28 cellular contexts compared by ENCODE assay signal in the genomic region with DNA sequence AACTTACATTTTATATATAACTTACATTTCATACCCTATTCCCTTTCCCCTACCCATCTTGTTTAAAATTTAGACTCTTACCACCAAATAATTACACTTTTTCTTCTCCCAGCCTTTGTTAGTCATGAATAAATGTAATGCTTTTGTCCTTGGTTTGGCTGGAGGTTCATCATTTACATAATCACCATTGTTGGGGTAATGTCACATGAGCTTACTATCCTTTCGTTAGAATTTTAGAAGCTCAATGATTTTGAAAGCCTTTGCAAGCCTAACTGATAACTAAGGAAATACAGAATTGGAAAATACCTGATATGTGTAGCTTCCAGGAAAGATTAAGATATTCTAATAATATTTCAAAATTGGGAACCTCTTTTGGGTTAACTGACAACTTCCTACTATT.
"Had no signal": no experiment of that assay in that cellular context is flagged by ENCODE, and none has a peak within 500 bp of the region (broad histone marks: within the 10 kb centered on the region; RNA-seq: fewer than 3 reads in every experiment).

No MANE protein-coding gene starts in this region.

- H3K27me3 Mint-ChIP-seq: activated CD4-positive, alpha-beta memory T cell treated with anti-CD3 and anti-CD28 coated beads for 36 hours; activated naive CD8-positive, alpha-beta T cell treated with anti-CD3 and anti-CD28 coated beads, Interleukin-2, amount 10 ng/mL, durations not matched to agents 7 days and 5 days; stimulated activated naive CD8-positive, alpha-beta T cell treated with anti-CD3 and anti-CD28 coated beads, Interleukin-15, Interleukin-2, amounts not matched to agents 100 ng/mL and 50 ng/mL, for 24 hours had no signal

- H3K36me3 ChIP-seq: right lobe of liver, suprapubic skin, transverse colon had no signal

- H3K36me3 Mint-ChIP-seq: activated CD4-positive, alpha-beta memory T cell treated with anti-CD3 and anti-CD28 coated beads for 36 hours; activated naive CD8-positive, alpha-beta T cell treated with anti-CD3 and anti-CD28 coated beads, Interleukin-2, amount 10 ng/mL, durations not matched to agents 7 days and 5 days had no signal

- H3K79me2 ChIP-seq: hepatocyte had no signal

- H3K4me1 Mint-ChIP-seq: activated naive CD8-positive, alpha-beta T cell treated with anti-CD3 and anti-CD28 coated beads, Interleukin-2, amount 10 ng/mL, durations not matched to agents 7 days and 5 days had no signal

- H3K4me3 ChIP-seq: coronary artery, hepatocyte, mucosa of descending colon, right lobe of liver, skin epidermis, suprapubic skin, transverse colon had no signal

- H3K4me3 Mint-ChIP-seq: activated CD4-positive, alpha-beta memory T cell treated with anti-CD3 and anti-CD28 coated beads for 36 hours; activated naive CD4-positive, alpha-beta T cell treated with anti-CD3 and anti-CD28 coated beads for 36 hours; activated naive CD8-positive, alpha-beta T cell treated with anti-CD3 and anti-CD28 coated beads, Interleukin-2, amount 10 ng/mL, durations not matched to agents 7 days and 5 days; activated T-cell treated with anti-CD3 and anti-CD28 coated beads, Interleukin-2, amount 50 U/mL, for 72 hours; nephron progenitor cell; stimulated activated naive CD8-positive, alpha-beta T cell treated with anti-CD3 and anti-CD28 coated beads, Interleukin-15, Interleukin-2, amounts not matched to agents 100 ng/mL and 50 ng/mL, for 24 hours; T-helper 1 cell treated with Interleukin-12 subunit alpha and Interleukin-12 subunit beta and Interleukin-4 antibody, amounts not matched to agents 30 μg/mL and 1 μg/mL, for 36 hours had no signal

- H3K4me2 ChIP-seq: hepatocyte had no signal

- DNase-seq: activated CD4-positive, alpha-beta memory T cell treated with anti-CD3 and anti-CD28 coated beads for 36 hours; activated CD4-positive, alpha-beta T cell treated with anti-CD3 and anti-CD28 coated beads for 4 hours; activated CD4-positive, CD25-positive, alpha-beta regulatory T cell; activated effector memory CD4-positive, alpha-beta T cell treated with Interleukin-2 at 50 U/mL for 16 hours; activated naive CD4-positive, alpha-beta T cell treated with anti-CD3 and anti-CD28 coated beads for 36 hours; activated naive CD8-positive, alpha-beta T cell treated with anti-CD3 and anti-CD28 coated beads, Interleukin-2, amount 10 ng/mL, durations not matched to agents 7 days and 5 days; activated T-cell treated with anti-CD3 and anti-CD28 coated beads, Interleukin-2, amount 50 U/mL, for 72 hours; amygdala; cerebellar nuclear complex; erythroblast; foreskin fibroblast; glutamatergic neuron; left colon; mesenchymal stem cell; mucosa of descending colon; nephron progenitor cell; nucleus accumbens; right lobe of liver; stimulated activated CD4-positive, alpha-beta T cell treated with anti-CD3 and anti-CD28 coated beads, Interleukin-1b, Interleukin-23, amount 100 ng/mL, for 48 hours; T1000; transverse colon had no signal

- H3K9ac ChIP-seq: parathyroid adenoma had no signal

- H3K9me3 ChIP-seq: mucosa of descending colon, right lobe of liver, suprapubic skin, transverse colon had no signal

- H2AFZ ChIP-seq: hepatocyte, parathyroid adenoma had no signal

- ATAC-seq: activated T-cell treated with anti-CD3 and anti-CD28 coated beads, Interleukin-2, amount 50 U/mL, for 72 hours; left colon; mucosa of descending colon; right lobe of liver had no signal

- H3K27me3 ChIP-seq: hepatocyte, right lobe of liver, suprapubic skin, transverse colon had no signal

- H3K9me3 Mint-ChIP-seq: activated naive CD4-positive, alpha-beta T cell treated with anti-CD3 and anti-CD28 coated beads for 36 hours; activated naive CD8-positive, alpha-beta T cell treated with anti-CD3 and anti-CD28 coated beads, Interleukin-2, amount 10 ng/mL, durations not matched to agents 7 days and 5 days had no signal

- H3K4me1 ChIP-seq: right lobe of liver had no signal

- H3K27ac Mint-ChIP-seq: activated CD4-positive, alpha-beta memory T cell treated with anti-CD3 and anti-CD28 coated beads for 36 hours; activated naive CD4-positive, alpha-beta T cell treated with anti-CD3 and anti-CD28 coated beads for 36 hours; activated naive CD8-positive, alpha-beta T cell treated with anti-CD3 and anti-CD28 coated beads, Interleukin-2, amount 10 ng/mL, durations not matched to agents 7 days and 5 days; activated T-cell treated with anti-CD3 and anti-CD28 coated beads, Interleukin-2, amount 50 U/mL, for 72 hours; nephron progenitor cell; stimulated activated naive CD8-positive, alpha-beta T cell treated with anti-CD3 and anti-CD28 coated beads, Interleukin-15, Interleukin-2, amounts not matched to agents 100 ng/mL and 50 ng/mL, for 24 hours; T-helper 1 cell treated with Interleukin-12 subunit alpha and Interleukin-12 subunit beta and Interleukin-4 antibody, amounts not matched to agents 30 μg/mL and 1 μg/mL, for 36 hours had no signal

- H3K27ac ChIP-seq: coronary artery, hepatocyte, parathyroid adenoma, right lobe of liver, suprapubic skin, transverse colon had no signal
